Comparison of ENCODE assay signal across 25 cellular contexts in genomic region chr11:30760341-30760740, GRCh38.
"Had no signal": no experiment of that assay in that cellular context is flagged by ENCODE, and none has a peak within 500 bp of the region (broad histone marks: within the 10 kb centered on the region; RNA-seq: fewer than 3 reads in every experiment).

No MANE protein-coding gene starts in this region.

- H3K4me1 ChIP-seq: Peyer's patch, SJSA1 had no signal

- H3K36me3 ChIP-seq: Peyer's patch, SJSA1 had no signal

- H3K9ac ChIP-seq: KMS-11 had no signal

- H3K9me3 ChIP-seq: Peyer's patch, SJSA1 had no signal

- H3K4me3 ChIP-seq: Peyer's patch, SJSA1 had no signal

- DNase-seq: activated B cell treated with CpG ODN at 0.5 μM for 24 hours; activated CD4-positive, alpha-beta T cell treated with anti-CD3 and anti-CD28 coated beads for 1 hour; activated CD4-positive, alpha-beta T cell treated with anti-CD3 and anti-CD28 coated beads, Interleukin-2, amount 10 ng/mL, durations not matched to agents 24 days and 14 days; activated CD4-positive, alpha-beta T cell treated with anti-CD3 and anti-CD28 coated beads, Interleukin-2, amount 50 U/mL, for 48 hours; activated CD8-positive, alpha-beta memory T cell treated with anti-CD3 and anti-CD28 coated beads, Interleukin-2, amount 10 ng/mL, durations not matched to agents 7 days and 5 days; activated effector memory CD4-positive, alpha-beta T cell treated with anti-CD3 and anti-CD28 coated beads, Interleukin-2, amount 50 U/mL, for 16 hours; activated naive CD4-positive, alpha-beta T cell treated with Interleukin-2 at 50 U/mL for 16 hours; activated naive CD8-positive, alpha-beta T cell treated with anti-CD3 and anti-CD28 coated beads, Interleukin-2, amount 50 U/mL, for 24 hours; activated T-cell treated with anti-CD3 and anti-CD28 coated beads, Interleukin-2, amount 50 U/mL, for 4 hours; amygdala; MM.1S; NCI-H1105; NCI-H1436; NCI-H1694 treated with DMSO at 0.1 percent for 48 hours; NCI-H2029 treated with DMSO at 0.1 percent for 48 hours; NCI-H510A treated with DMSO at 0.1 percent for 48 hours; Peyer's patch; Right ventricle myocardium superior; T-cell; T-helper 2 cell; T1000 had no signal

- H3K27me3 ChIP-seq: Peyer's patch, SJSA1 had no signal

- H3K27ac ChIP-seq: KMS-11, Peyer's patch, RWPE1, SJSA1 had no signal

- H3K4me2 ChIP-seq: KMS-11 had no signal

- ATAC-seq: activated CD8-positive, alpha-beta memory T cell treated with anti-CD3 and anti-CD28 coated beads, Interleukin-2, amount 10 ng/mL, durations not matched to agents 7 days and 5 days; activated naive CD4-positive, alpha-beta T cell treated with anti-CD3 and anti-CD28 coated beads, Interleukin-2, amount 50 U/mL, for 72 hours; activated naive CD8-positive, alpha-beta T cell treated with anti-CD3 and anti-CD28 coated beads, Interleukin-2, amount 50 U/mL, for 24 hours; activated T-cell treated with anti-CD3 and anti-CD28 coated beads, Interleukin-2, amount 50 U/mL, for 4 hours; T-cell had no signal
